Comparison of ENCODE assay signal across 1 cellular context in genomic region chr15:74445816-74446763, GRCh38.
TF ChIP-seq lines count a peak whose summit lies in the region.

No MANE protein-coding gene starts in this region.

TF ChIP-seq in HepG2, 621 proteins besides CTCF, POLR2A, EP300 and RAD21 (continued from another document and continues in another):
- TF ChIP-seq SOX5 (CRISPR knock-in tag; IDR thresholded peaks at IDR 0.05; ENCODE audit: borderline replicate concordance) = peak; percentile 53; the same call in 1 of the 2 replicates
- TF ChIP-seq KDM6A (CRISPR knock-in tag; IDR thresholded peaks at IDR 0.05; ENCODE audit: low read depth) = peak; percentile 53
- TF ChIP-seq FOXA1 (IDR thresholded peaks at IDR 0.05) = no peak
- peak; percentile 39; the same call in 1 of the 2 replicates for TF ChIP-seq FOXA1 (CRISPR knock-in tag; IDR thresholded peaks at IDR 0.05)
- TF ChIP-seq ESRRA (CRISPR knock-in tag; IDR thresholded peaks at IDR 0.05; ENCODE audit: low read depth) = no peak
- no peak for TF ChIP-seq RNF2 (conservative IDR thresholded peaks at IDR 0.05; ENCODE audit: low read depth)
- peak; percentile 49; the same call in 1 of the 2 replicates for TF ChIP-seq MED1 (CRISPR knock-in tag; IDR thresholded peaks at IDR 0.05)
- TF ChIP-seq ZNF503 (CRISPR knock-in tag; IDR thresholded peaks at IDR 0.05) = 0 out of 2 replicates have a peak, but pooled peaks have one; percentile 23
- TF ChIP-seq ZMYM4 (CRISPR knock-in tag; IDR thresholded peaks at IDR 0.05) = no peak
- no peak for TF ChIP-seq ZSCAN9 (CRISPR knock-in tag; IDR thresholded peaks at IDR 0.05; ENCODE audit: borderline replicate concordance)
- no peak for TF ChIP-seq HNF1B (CRISPR knock-in tag; IDR thresholded peaks at IDR 0.05)
- no peak for TF ChIP-seq LCORL (IDR thresholded peaks at IDR 0.05)
- 0 out of 2 replicates have a peak, but pooled peaks have one; percentile 28 for TF ChIP-seq LCORL (CRISPR knock-in tag; IDR thresholded peaks at IDR 0.05)
- no peak for TF ChIP-seq GABPB1 (CRISPR knock-in tag; IDR thresholded peaks at IDR 0.05)
- no peak for TF ChIP-seq ZMAT5 (CRISPR knock-in tag; IDR thresholded peaks at IDR 0.05; ENCODE audit: borderline replicate concordance, low read depth)
- no peak for TF ChIP-seq ARID2 (CRISPR knock-in tag; IDR thresholded peaks at IDR 0.05; ENCODE audit: borderline replicate concordance)
- no peak for TF ChIP-seq TAF1 (CRISPR knock-in tag; IDR thresholded peaks at IDR 0.05)
- no peak for TF ChIP-seq KLF12 (CRISPR knock-in tag; IDR thresholded peaks at IDR 0.05; ENCODE audit: borderline replicate concordance)
- TF ChIP-seq JARID2 (CRISPR knock-in tag; IDR thresholded peaks at IDR 0.05; ENCODE audit: insufficient replicate concordance) = no peak
- TF ChIP-seq RAD51 (IDR thresholded peaks at IDR 0.05; ENCODE audit: borderline replicate concordance) = no peak
- no peak for TF ChIP-seq ZNF724P (CRISPR knock-in tag; IDR thresholded peaks at IDR 0.05; ENCODE audit: borderline replicate concordance)
- TF ChIP-seq GFI1 (CRISPR knock-in tag; IDR thresholded peaks at IDR 0.05; ENCODE audit: borderline replicate concordance) = 0 out of 2 replicates have a peak, but pooled peaks have one; percentile 39
- no peak for TF ChIP-seq THAP9 (CRISPR knock-in tag; IDR thresholded peaks at IDR 0.05; ENCODE audit: borderline replicate concordance)
- no peak for TF ChIP-seq ZNF652 (CRISPR knock-in tag; IDR thresholded peaks at IDR 0.05; ENCODE audit: borderline replicate concordance, low read depth)
- no peak for TF ChIP-seq FOSL2 (CRISPR knock-in tag; IDR thresholded peaks at IDR 0.05)
- peak; percentile 59; the same call in 1 of the 2 replicates for TF ChIP-seq ISL2 (CRISPR knock-in tag; IDR thresholded peaks at IDR 0.05)
- TF ChIP-seq MNT (IDR thresholded peaks at IDR 0.05) = no peak
- TF ChIP-seq REXO4 (CRISPR knock-in tag; IDR thresholded peaks at IDR 0.05; ENCODE audit: borderline replicate concordance) = no peak
- TF ChIP-seq MTA3 (CRISPR knock-in tag; IDR thresholded peaks at IDR 0.05) = no peak
- TF ChIP-seq RXRA (CRISPR knock-in tag; IDR thresholded peaks at IDR 0.05) = 0 out of 2 replicates have a peak, but pooled peaks have one; percentile 29
- no peak for TF ChIP-seq ZBTB8A (CRISPR knock-in tag; IDR thresholded peaks at IDR 0.05; ENCODE audit: borderline replicate concordance, low read depth)
- no peak for TF ChIP-seq HOXA9 (CRISPR knock-in tag; IDR thresholded peaks at IDR 0.05; ENCODE audit: borderline replicate concordance)
- TF ChIP-seq RCOR2 (CRISPR knock-in tag; IDR thresholded peaks at IDR 0.05) = 0 out of 2 replicates have a peak, but pooled peaks have one; percentile 44
- TF ChIP-seq NCOR1 (IDR thresholded peaks at IDR 0.05; ENCODE audit: borderline replicate concordance, low read length) = peak; percentile 65; the same call in 1 of the 2 replicates
- TF ChIP-seq U2AF2 (IDR thresholded peaks at IDR 0.05; ENCODE audit: low read depth, low read length) = no peak
- no peak for TF ChIP-seq GATAD1 (CRISPR knock-in tag; IDR thresholded peaks at IDR 0.05)
- no peak for TF ChIP-seq SOX13 (IDR thresholded peaks at IDR 0.05)
- peak in 1 of 2 experiments; percentile 50; a peak in 1 of 4 replicates for TF ChIP-seq SOX13 (CRISPR knock-in tag; conservative IDR thresholded peaks at IDR 0.05 in 1 of 2, IDR thresholded peaks at IDR 0.05 in 1 of 2)
- no peak for TF ChIP-seq NCOA5 (CRISPR knock-in tag; IDR thresholded peaks at IDR 0.05)
- TF ChIP-seq TIGD3 (CRISPR knock-in tag; IDR thresholded peaks at IDR 0.05; ENCODE audit: borderline replicate concordance) = no peak
- no peak for TF ChIP-seq CCDC6 (CRISPR knock-in tag; IDR thresholded peaks at IDR 0.05)
- TF ChIP-seq ZGPAT (CRISPR knock-in tag; IDR thresholded peaks at IDR 0.05) = 0 out of 2 replicates have a peak, but pooled peaks have one; percentile 28
- TF ChIP-seq HNF4G (IDR thresholded peaks at IDR 0.05; ENCODE audit: borderline replicate concordance, low read depth, low read length) = peak; percentile 61; the same call in 1 of the 2 replicates
- no peak for TF ChIP-seq HNF4G (CRISPR knock-in tag; IDR thresholded peaks at IDR 0.05; ENCODE audit: borderline replicate concordance, low read depth)
- no peak for TF ChIP-seq DR1 (CRISPR knock-in tag; IDR thresholded peaks at IDR 0.05)
- no peak for TF ChIP-seq FOXP1 (IDR thresholded peaks at IDR 0.05)
- peak; percentile 49; the same call in 1 of the 2 replicates for TF ChIP-seq FOXP1 (CRISPR knock-in tag; IDR thresholded peaks at IDR 0.05)
- no peak for TF ChIP-seq RFXANK (CRISPR knock-in tag; IDR thresholded peaks at IDR 0.05)
- TF ChIP-seq FOXP4 (CRISPR knock-in tag; IDR thresholded peaks at IDR 0.05) = peak; percentile 25; the same call in 1 of the 2 replicates
